Comparison of ENCODE assay signal across 7 cellular contexts in the genomic region with DNA sequence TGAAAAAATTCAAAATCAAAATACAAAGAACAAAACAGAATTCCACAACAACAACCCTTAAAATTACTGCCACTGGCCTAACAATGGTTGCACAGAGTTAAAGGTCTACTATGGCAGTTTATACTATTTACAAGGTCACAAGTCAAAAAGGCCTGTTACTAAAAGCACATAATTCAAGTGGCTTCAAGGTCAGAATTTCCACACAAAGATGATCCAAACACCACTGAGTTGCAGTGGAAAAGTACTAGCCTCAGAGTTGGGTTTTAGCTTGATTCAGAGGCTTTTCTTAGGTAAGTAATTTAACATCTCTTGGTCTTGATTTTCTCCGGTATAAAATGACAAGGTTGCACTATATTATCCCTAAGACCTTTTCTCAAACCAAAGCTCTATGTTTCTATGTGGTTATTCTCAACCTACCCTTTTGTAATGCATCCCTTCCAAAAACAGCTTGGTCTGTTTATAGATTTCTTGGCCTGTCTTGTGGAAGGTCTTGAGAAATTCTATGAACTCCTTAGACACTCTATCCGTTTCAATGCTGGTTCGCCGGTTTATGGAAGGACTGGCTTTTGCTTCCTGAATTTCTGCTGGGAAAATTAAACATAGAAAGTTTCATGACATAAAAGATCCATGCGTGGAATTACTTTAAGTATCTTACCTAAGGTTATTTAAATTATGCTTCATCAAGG.
DNase-seq lines count a peak whose midpoint lies in the region; ATAC-seq, FAIRE-seq and TF ChIP-seq lines count a peak whose summit lies in the region.
"Not testable (repeated sequence)": the region's sequence is repeated elsewhere in the genome, so short reads cannot be mapped to it uniquely, and the experiment has no call there.

No MANE protein-coding gene starts in this region.

- WGBS in A549 (ENCODE audit: missing lambda C conversion rate), result 81% methylated on average over 5 of the region's 5 CpGs
- WGBS in body of pancreas, 2 donors, result 73 to 76% methylated on average over 5 of the region's 5 CpGs
- WGBS in hepatocyte (ENCODE audit: low lambda C conversion rate, missing lambda C conversion rate), result 91% methylated on average over 5 of the region's 5 CpGs
- WGBS in mesenchymal stem cell, result 78% methylated on average over 4 of the region's 5 CpGs

- not testable (repeated sequence) for DNase-seq in A549 (ENCODE audit: low read depth in 1 of 2, low spot score in 1 of 2); PC-3; WTC11 (ENCODE audit: low spot score); body of pancreas; hepatocyte (ENCODE audit: low spot score); left lung
- DNase-seq in mesenchymal stem cell, result peak; percentile 56

- not testable (repeated sequence) for TF ChIP-seq POLR2A in A549 (IDR thresholded peaks at IDR 0.05; ENCODE audit: low read length); body of pancreas (IDR thresholded peaks at IDR 0.05)

- not testable (repeated sequence) for ATAC-seq in A549, PC-3, WTC11
- ATAC-seq in body of pancreas (peak; percentile 35), left lung (peak; percentile 38)

- H3K9ac ChIP-seq in PC-3 (ENCODE audit: low read length); mesenchymal stem cell (ENCODE audit: low read length): not testable (repeated sequence)

- not testable (repeated sequence) for H3K23ac ChIP-seq in mesenchymal stem cell (ENCODE audit: low read length in 2 of 2)

- H3K4me1 ChIP-seq in A549, result peaks cover 35% of the 10 kb centered on the region
- not testable (repeated sequence) for H3K4me1 ChIP-seq in PC-3 (ENCODE audit: insufficient read depth, low read length); hepatocyte (ENCODE audit: insufficient read depth); left lung; mesenchymal stem cell (ENCODE audit: control insufficient read depth, insufficient read depth, low read depth, low read length)
- peaks cover 18% of the 10 kb centered on the region for H3K4me1 ChIP-seq in body of pancreas

- not testable (repeated sequence) for H3K4me3 ChIP-seq in A549; PC-3 (ENCODE audit: low read length); body of pancreas; hepatocyte; left lung; mesenchymal stem cell (ENCODE audit: insufficient read depth in 1 of 2, low read depth in 1 of 2, low read length in 2 of 2)

- not testable (repeated sequence) for H2BK15ac ChIP-seq in mesenchymal stem cell (ENCODE audit: low read depth, poor library complexity, severe bottlenecking)

- not testable (repeated sequence) for H3K18ac ChIP-seq in mesenchymal stem cell (ENCODE audit: low read depth in 1 of 2, low read length in 2 of 2)

- TF ChIP-seq CTCF in A549 (IDR thresholded peaks at IDR 0.05); PC-3 (conservative IDR thresholded peaks at IDR 0.05; ENCODE audit: low read depth, low read length); WTC11 (IDR thresholded peaks at IDR 0.05); body of pancreas (IDR thresholded peaks at IDR 0.05); hepatocyte (IDR thresholded peaks at IDR 0.05; ENCODE audit: poor library complexity); left lung (IDR thresholded peaks at IDR 0.05): not testable (repeated sequence)

- TF ChIP-seq EP300 in A549 (IDR thresholded peaks at IDR 0.05), result not testable (repeated sequence)

- not testable (repeated sequence) for H4K20me1 ChIP-seq in PC-3 (ENCODE audit: low read length); hepatocyte (ENCODE audit: insufficient read depth, poor library complexity, severe bottlenecking)

- BruUV-seq in PC-3 (replicated peaks; lab: Mats Ljungman, UMichigan), result not testable (repeated sequence)

- not testable (repeated sequence) for H3K79me2 ChIP-seq in PC-3 (ENCODE audit: low read length); hepatocyte

- H3K27ac ChIP-seq in A549, result peak overlapping the region; percentile 60 to 67
- peak overlapping the region; percentile 9; the same call in 1 of the 2 replicates for H3K27ac ChIP-seq in PC-3 (ENCODE audit: low read length)
- H3K27ac ChIP-seq in body of pancreas; left lung; mesenchymal stem cell (ENCODE audit: low read length, poor library complexity, severe bottlenecking): not testable (repeated sequence)
- H3K27ac ChIP-seq in hepatocyte, result peak overlapping the region; percentile 49

- not testable (repeated sequence) for TF ChIP-seq RAD21 in A549 (conservative IDR thresholded peaks at IDR 0.05 in 1 of 2, IDR thresholded peaks at IDR 0.05 in 1 of 2)

- not testable (repeated sequence) for H3K36me3 ChIP-seq in PC-3 (ENCODE audit: low read depth, low read length); body of pancreas (replicated peaks in 1 of 2; ENCODE audit: insufficient read depth in 1 of 2, low read depth in 2 of 2); hepatocyte (replicated peaks; ENCODE audit: insufficient read depth, low read depth); left lung; mesenchymal stem cell (ENCODE audit: control insufficient read depth in 1 of 2, insufficient read depth in 2 of 2, low read depth in 1 of 2, low read length in 2 of 2)

- not testable (repeated sequence) for H2BK5ac ChIP-seq in mesenchymal stem cell (ENCODE audit: low read depth, low read length, poor library complexity, severe bottlenecking)

- H2BK120ac ChIP-seq in mesenchymal stem cell (ENCODE audit: low read depth, low read length), result not testable (repeated sequence)

- not testable (repeated sequence) for H3K27ac Mint-ChIP-seq in WTC11

- H3K14ac ChIP-seq in mesenchymal stem cell (ENCODE audit: low read length in 2 of 2), result not testable (repeated sequence)

- not testable (repeated sequence) for H3F3A ChIP-seq in PC-3 (ENCODE audit: low read length, unreplicated experiment)

- H3K27me3 ChIP-seq in PC-3 (ENCODE audit: low read length); body of pancreas; hepatocyte; left lung; mesenchymal stem cell (ENCODE audit: control insufficient read depth in 1 of 2, insufficient read depth in 1 of 2, low read length in 2 of 2): not testable (repeated sequence)

- H3K4me1 Mint-ChIP-seq in WTC11, result not testable (repeated sequence)

- H3K9me3 ChIP-seq in A549; PC-3 (ENCODE audit: low read length); body of pancreas; hepatocyte (ENCODE audit: low read depth); left lung; mesenchymal stem cell (ENCODE audit: control insufficient read depth, low read length): not testable (repeated sequence)

- H3K4me2 ChIP-seq in A549, result peak overlapping the region; percentile 63
- not testable (repeated sequence) for H3K4me2 ChIP-seq in PC-3 (ENCODE audit: low read length); hepatocyte; mesenchymal stem cell (ENCODE audit: low read length, poor library complexity, severe bottlenecking)

- not testable (repeated sequence) for H2BK12ac ChIP-seq in mesenchymal stem cell (ENCODE audit: low read length in 2 of 2)

- CTCF ChIA-PET in A549 (lab: Yijun Ruan, JAX), result interaction anchor here (1.7 kb wide), 1 partner anchor 60 kb away, joined by 5 read pairs; no protein-coding TSS in a partner anchor
- CTCF ChIA-PET in PC-3 (lab: Charles Lee); WTC11 (lab: Charles Lee): not testable (repeated sequence)

- H3K4ac ChIP-seq in mesenchymal stem cell (ENCODE audit: low read depth in 1 of 2, low read length in 2 of 2), result not testable (repeated sequence)

- H3K79me1 ChIP-seq in mesenchymal stem cell (replicated peaks; ENCODE audit: low read length, poor library complexity, severe bottlenecking), result not testable (repeated sequence)

- POLR2A ChIA-PET in A549 (lab: Yijun Ruan, JAX); PC-3 (lab: Charles Lee; ENCODE audit: unreplicated experiment); WTC11 (lab: Charles Lee): not testable (repeated sequence)

- not testable (repeated sequence) for H3K36me3 Mint-ChIP-seq in WTC11

- H3K4me3 Mint-ChIP-seq in WTC11, result not testable (repeated sequence)

- not testable (repeated sequence) for H4K91ac ChIP-seq in mesenchymal stem cell (ENCODE audit: low read length)

- not testable (repeated sequence) for H3K27me3 Mint-ChIP-seq in WTC11 (ENCODE audit: low read depth)

- H4K8ac ChIP-seq in mesenchymal stem cell (ENCODE audit: low read length), result not testable (repeated sequence)

- not testable (repeated sequence) for H3K9me3 Mint-ChIP-seq in WTC11

- H2AK5ac ChIP-seq in mesenchymal stem cell (ENCODE audit: low read length, severe bottlenecking), result not testable (repeated sequence)

- not testable (repeated sequence) for H2AFZ ChIP-seq in PC-3 (ENCODE audit: low read length); hepatocyte; mesenchymal stem cell (ENCODE audit: low read depth, low read length)

- not testable (repeated sequence) for FAIRE-seq in A549 (lab: Jason Lieb, UNC)

- H3K9me2 ChIP-seq in PC-3 (replicated peaks; ENCODE audit: low read length); hepatocyte (replicated peaks; ENCODE audit: insufficient read depth): not testable (repeated sequence)

- intact Hi-C loops in PC-3 (cut with micrococcal nuclease); body of pancreas (cut with DNase I); left lung (cut with DNase I): not testable (repeated sequence)

TF ChIP-seq in WTC11, 78 proteins besides CTCF, POLR2A, EP300 and RAD21:
- peak; percentile 43; the same call in 1 of the 2 replicates for TF ChIP-seq GABPB1 (CRISPR knock-in tag; IDR thresholded peaks at IDR 0.05)
